ENCODE assay signal across 8 cellular contexts in genomic region chr21:29162825-29163224, GRCh38. TPM values are rescaled to one million over a fixed set of nuclear protein-coding genes. Genes with fewer than 3 reads are reported as not detected.
DNase-seq lines count a peak whose midpoint lies in the region; ATAC-seq, FAIRE-seq and TF ChIP-seq lines count a peak whose summit lies in the region.
"Not testable (repeated sequence)": the region's sequence is repeated elsewhere in the genome, so short reads cannot be mapped to it uniquely, and the experiment has no call there.

No MANE protein-coding gene starts in this region.

- not testable (repeated sequence) for H3K27me3 ChIP-seq in mammary epithelial cell (ENCODE audit: insufficient read depth, low read length); keratinocyte (ENCODE audit: control insufficient read depth, extremely low read depth, insufficient read depth, low read length); psoas muscle (ENCODE audit: insufficient read depth in 3 of 3, low read length in 2 of 3); transverse colon

- not testable (repeated sequence) for H3K4me2 ChIP-seq in mammary epithelial cell (ENCODE audit: insufficient read depth, low read depth, low read length)
- peak overlapping the region; percentile 48 for H3K4me2 ChIP-seq in keratinocyte (ENCODE audit: control insufficient read depth, extremely low read depth, insufficient read depth, low read depth, low read length)

- dilution Hi-C loops in mammary epithelial cell (cut with HindIII; ENCODE audit: low sequenced_read_pairs); keratinocyte (cut with MboI; ENCODE audit: extremely low pct_ligation_motif_present, low sequenced_read_pairs): not testable (repeated sequence)

- intact Hi-C loops in mammary epithelial cell (cut with micrococcal nuclease): loop anchor here (5.0 kb wide), 1 partner anchor 56 kb away; no protein-coding TSS in a partner anchor
- intact Hi-C loops in psoas muscle (cut with DNase I): loop anchor here in 1 of 2 donors (5.0 kb wide), 1 partner anchor 209 kb away; no protein-coding TSS in a partner anchor
- intact Hi-C loops in transverse colon (cut with DNase I; ENCODE audit: low total_unique reads): loop anchor here (2.0 to 10.0 kb wide), 2 partner anchors 132 to 210 kb away; partner anchors contain the start of gene BACH1

- H3K9me3 ChIP-seq in mammary epithelial cell (replicated peaks; ENCODE audit: insufficient read depth, low read length); keratinocyte (ENCODE audit: control insufficient read depth, low read depth, low read length); psoas muscle; transverse colon: not testable (repeated sequence)

- peak in 1 of 4 donors; percentile 39 for ATAC-seq in psoas muscle

- not testable (repeated sequence) for TF ChIP-seq POLR2A in transverse colon (IDR thresholded peaks at IDR 0.05)

- not testable (repeated sequence) for FAIRE-seq in keratinocyte (lab: Jason Lieb, UNC)

- not testable (repeated sequence) for H3K79me2 ChIP-seq in mammary epithelial cell (ENCODE audit: insufficient read depth, low read length); keratinocyte (ENCODE audit: control insufficient read depth, insufficient read depth, low read length)

- CTCF ChIA-PET in mammary epithelial cell (lab: Charles Lee; ENCODE audit: low non-redundant PET): interaction anchor here (0.6 kb wide), 1 partner anchor 16 kb away, joined by 3 read pairs; no protein-coding TSS in a partner anchor

- H3K27ac ChIP-seq in mammary epithelial cell (ENCODE audit: insufficient read depth, low read depth, low read length): peak overlapping the region; percentile 80
- peak overlapping the region; percentile 98 for H3K27ac ChIP-seq in keratinocyte (ENCODE audit: control insufficient read depth, insufficient read depth, low read length)
- peak overlapping the region; percentile 19 for H3K27ac ChIP-seq in psoas muscle
- H3K27ac ChIP-seq in transverse colon: peak overlapping the region; percentile 3 to 54 (median 28)

- not testable (repeated sequence) for H2AFZ ChIP-seq in mammary epithelial cell (ENCODE audit: low read depth, low read length); keratinocyte (ENCODE audit: control insufficient read depth, low read length)

- H4K20me1 ChIP-seq in mammary epithelial cell (ENCODE audit: insufficient read depth, low read length); keratinocyte (ENCODE audit: control insufficient read depth, extremely low read depth, insufficient read depth, low read length): not testable (repeated sequence)

- in situ Hi-C loops in mammary epithelial cell (cut with MboI; ENCODE audit: low sequenced_read_pairs in 2 of 2) (loop anchor here (10.0 kb wide), 3 partner anchors 122 to 212 kb away; partner anchors contain the start of gene BACH1 (in 1 of the 2)), transverse colon (cut with MboI; ENCODE audit: low pct_ligation_motif_present in 1 of 4, low pct_unique_long_range_greater_than_20kb in 1 of 4, low sequenced_read_pairs in 3 of 4) (loop anchor here in 2 of 4 donors (10.0 kb wide), 2 partner anchors 192 to 212 kb away; no protein-coding TSS in a partner anchor)

- WGBS in mammary epithelial cell (ENCODE audit: low coverage, missing lambda C conversion rate): 69% methylated on average over 9 of the region's 9 CpGs
- WGBS in psoas muscle, 3 donors: 68 to 74% (median 73%) methylated on average over 9 of the region's 9 CpGs
- WGBS in transverse colon (ENCODE audit: low coverage in 1 of 2), 2 donors: 65 to 82% methylated on average over 6 to 9 of the region's 9 CpGs

- H3K4me3 ChIP-seq in AG10803 (ENCODE audit: low read length); mammary epithelial cell (replicated peaks in 1 of 3; ENCODE audit: insufficient read depth in 1 of 3, low read depth in 2 of 3, low read length in 3 of 3); fibroblast of mammary gland (ENCODE audit: control insufficient read depth, low read depth, low read length); keratinocyte (ENCODE audit: control insufficient read depth in 2 of 3, extremely low read depth in 1 of 3, insufficient read depth in 2 of 3, low read depth in 1 of 3, low read length in 3 of 3); psoas muscle; transverse colon: not testable (repeated sequence)

- not testable (repeated sequence) for TF ChIP-seq CTCF in AG10803 (conservative IDR thresholded peaks at IDR 0.05; ENCODE audit: low read length); mammary epithelial cell (conservative IDR thresholded peaks at IDR 0.05 in 1 of 2, IDR thresholded peaks at IDR 0.05 in 1 of 2; ENCODE audit: extremely low read depth in 1 of 2, insufficient read depth in 1 of 2, low read depth in 1 of 2, low read length in 2 of 2); fibroblast of mammary gland (conservative IDR thresholded peaks at IDR 0.05; ENCODE audit: control insufficient read depth, insufficient read depth, low read depth, low read length); keratinocyte (optimal IDR thresholded peaks at IDR 0.05 in 1 of 3, IDR thresholded peaks at IDR 0.05 in 1 of 3, conservative IDR thresholded peaks at IDR 0.05 in 1 of 3; ENCODE audit: extremely low read depth in 1 of 3, insufficient read depth in 2 of 3, low read length in 3 of 3); psoas muscle (IDR thresholded peaks at IDR 0.05); transverse colon (IDR thresholded peaks at IDR 0.05)

- not testable (repeated sequence) for H3K4me1 ChIP-seq in mammary epithelial cell (ENCODE audit: insufficient read depth, low read length); psoas muscle; transverse colon
- H3K4me1 ChIP-seq in keratinocyte (ENCODE audit: control insufficient read depth, extremely low read depth, insufficient read depth, low read length): peaks cover 19% of the 10 kb centered on the region

- TF ChIP-seq EP300 in transverse colon (IDR thresholded peaks at IDR 0.05; ENCODE audit: low read depth): not testable (repeated sequence)

- not testable (repeated sequence) for H3K9ac ChIP-seq in mammary epithelial cell (ENCODE audit: insufficient read depth, low read length)
- peak overlapping the region; percentile 56 for H3K9ac ChIP-seq in keratinocyte (ENCODE audit: control insufficient read depth, extremely low read depth, insufficient read depth, low read length)

- BruUV-seq in mammary epithelial cell (replicated peaks; lab: Mats Ljungman, UMichigan): not testable (repeated sequence)

- H3K9me1 ChIP-seq in keratinocyte (ENCODE audit: control insufficient read depth, extremely low read depth, insufficient read depth, low read length): not testable (repeated sequence)

- not testable (repeated sequence) for H3K36me3 ChIP-seq in mammary epithelial cell (ENCODE audit: insufficient read depth, low read length); keratinocyte (ENCODE audit: control insufficient read depth in 2 of 2, extremely low read depth in 1 of 2, insufficient read depth in 2 of 2, low read length in 2 of 2); transverse colon
- H3K36me3 ChIP-seq in psoas muscle (ENCODE audit: insufficient read depth in 1 of 2, low read depth in 1 of 2): peaks cover 0 to 16% of the 10 kb centered on the region in 2 donors

- DNase-seq in AG10803 (ENCODE audit: low read depth) (peak; percentile 71), HS-5 (ENCODE audit: low read depth) (peak; percentile 64), RPMI7951 (ENCODE audit: low read depth) (peak; percentile 74), mammary epithelial cell (peak; percentile 66), fibroblast of mammary gland (ENCODE audit: low read depth) (peak; percentile 91), psoas muscle (peak in 1 of 2 donors; percentile 39)
- DNase-seq in keratinocyte (ENCODE audit: low read depth, low spot score); transverse colon: not testable (repeated sequence)

RNA-seq across cellular contexts. Expression of gene MAP3K7CL, which starts 32.4 kb away (rescaled TPM):
- total RNA-seq in RPMI7951 (2014; rRNA removed; shearing (Covaris generic)): 10.0 and 14.8 TPM in 2 replicates
- total RNA-seq in mammary epithelial cell: 1 to 10 TPM; 6.0 to 7.7 TPM
- polyA plus RNA-seq in mammary epithelial cell: 6.2 TPM
- polyA minus RNA-seq in mammary epithelial cell: not detected
- 13.7 to 17.3 TPM (median 16.5 TPM) in 3 replicates for polyA plus RNA-seq in keratinocyte
- 13.3 TPM for polyA plus RNA-seq in keratinocyte (2011; ENCODE audit: low read depth)
- polyA plus RNA-seq in keratinocyte (2011; cell fraction: cytosol; rRNA removed): 18.3 and 21.4 TPM in 2 replicates
- 4.5 and 7.1 TPM in 2 replicates for polyA plus RNA-seq in keratinocyte (2011; cell fraction: nucleus; rRNA removed)
- polyA plus RNA-seq in keratinocyte (2012; ENCODE audit: low replicate concordance): 12.6 and 14.2 TPM in 2 replicates
- 4.2 to 13.5 TPM (median 9.7 TPM) in 3 replicates for polyA minus RNA-seq in keratinocyte
- polyA minus RNA-seq in keratinocyte (2011; cell fraction: cytosol; rRNA and poly(A)+ RNA removed): 5.9 TPM
- polyA minus RNA-seq in keratinocyte (2011; cell fraction: nucleus; rRNA and poly(A)+ RNA removed): 1.6 and 3.3 TPM in 2 replicates
- 100 to 1,000 TPM in 1 of 4 donors, 10 to 100 TPM in 3; 15.3 to 107 (median 23.7) TPM for total RNA-seq in psoas muscle
- polyA plus RNA-seq in psoas muscle: 10 to 100 TPM in 2 of 3 donors, 1 to 10 TPM in 1; 3.3 to 18.4 (median 12.8) TPM
- 1 to 10 TPM in 3 of 4 donors, not detected in 1; 4.0 to 9.8 (median 9.3) TPM for total RNA-seq in transverse colon

Comparison
In these comparisons a context has a peak if more than half of its experiments do, and no peak if none do; other contexts are left out.
1. H3K27ac ChIP-seq: peak in every context shown above with its lines; median percentile 98 in keratinocyte; 80 in mammary epithelial cell; 28 in transverse colon; 19 in psoas muscle.